In genomic region chr9:92725726-92726125, GRCh38 we compare ENCODE assay signal across 1 cellular context.
TF ChIP-seq lines count a peak whose summit lies in the region.

No MANE protein-coding gene starts in this region.

TF ChIP-seq in H1, 55 proteins besides CTCF, POLR2A, EP300 and RAD21 (continued from another document):
- TF ChIP-seq ZNF274 (IDR thresholded peaks at IDR 0.05; ENCODE audit: borderline replicate concordance, extremely low read depth, low read length) (no peak), SUZ12 (IDR thresholded peaks at IDR 0.05; ENCODE audit: low read length) (no peak)
